ENCODE assay signal across 2 cellular contexts in genomic region chr9:137365552-137366444, GRCh38.
TF ChIP-seq lines count a peak whose summit lies in the region.

No MANE protein-coding gene starts in this region.

TF ChIP-seq in GM12891, 5 proteins besides CTCF, POLR2A, EP300 and RAD21:
- no peak for TF ChIP-seq POLR2AphosphoS5 (IDR thresholded peaks at IDR 0.05; ENCODE audit: low read depth, low read length)
- no peak for TF ChIP-seq POU2F2 (IDR thresholded peaks at IDR 0.05; ENCODE audit: low read depth, low read length)
- TF ChIP-seq TAF1 (IDR thresholded peaks at IDR 0.05; ENCODE audit: low read depth, low read length) = no peak
- no peak for TF ChIP-seq PAX5 (IDR thresholded peaks at IDR 0.05; ENCODE audit: insufficient read depth, low read length, severe bottlenecking)
- no peak for TF ChIP-seq SPI1 (IDR thresholded peaks at IDR 0.05; ENCODE audit: low read depth, low read length)

TF ChIP-seq in HepG2, 621 proteins besides CTCF, POLR2A, EP300 and RAD21:
- TF ChIP-seq IKZF1 (IDR thresholded peaks at IDR 0.05) = peak; percentile 87; the same call in 1 of the 2 replicates
- TF ChIP-seq, protein P1, sequence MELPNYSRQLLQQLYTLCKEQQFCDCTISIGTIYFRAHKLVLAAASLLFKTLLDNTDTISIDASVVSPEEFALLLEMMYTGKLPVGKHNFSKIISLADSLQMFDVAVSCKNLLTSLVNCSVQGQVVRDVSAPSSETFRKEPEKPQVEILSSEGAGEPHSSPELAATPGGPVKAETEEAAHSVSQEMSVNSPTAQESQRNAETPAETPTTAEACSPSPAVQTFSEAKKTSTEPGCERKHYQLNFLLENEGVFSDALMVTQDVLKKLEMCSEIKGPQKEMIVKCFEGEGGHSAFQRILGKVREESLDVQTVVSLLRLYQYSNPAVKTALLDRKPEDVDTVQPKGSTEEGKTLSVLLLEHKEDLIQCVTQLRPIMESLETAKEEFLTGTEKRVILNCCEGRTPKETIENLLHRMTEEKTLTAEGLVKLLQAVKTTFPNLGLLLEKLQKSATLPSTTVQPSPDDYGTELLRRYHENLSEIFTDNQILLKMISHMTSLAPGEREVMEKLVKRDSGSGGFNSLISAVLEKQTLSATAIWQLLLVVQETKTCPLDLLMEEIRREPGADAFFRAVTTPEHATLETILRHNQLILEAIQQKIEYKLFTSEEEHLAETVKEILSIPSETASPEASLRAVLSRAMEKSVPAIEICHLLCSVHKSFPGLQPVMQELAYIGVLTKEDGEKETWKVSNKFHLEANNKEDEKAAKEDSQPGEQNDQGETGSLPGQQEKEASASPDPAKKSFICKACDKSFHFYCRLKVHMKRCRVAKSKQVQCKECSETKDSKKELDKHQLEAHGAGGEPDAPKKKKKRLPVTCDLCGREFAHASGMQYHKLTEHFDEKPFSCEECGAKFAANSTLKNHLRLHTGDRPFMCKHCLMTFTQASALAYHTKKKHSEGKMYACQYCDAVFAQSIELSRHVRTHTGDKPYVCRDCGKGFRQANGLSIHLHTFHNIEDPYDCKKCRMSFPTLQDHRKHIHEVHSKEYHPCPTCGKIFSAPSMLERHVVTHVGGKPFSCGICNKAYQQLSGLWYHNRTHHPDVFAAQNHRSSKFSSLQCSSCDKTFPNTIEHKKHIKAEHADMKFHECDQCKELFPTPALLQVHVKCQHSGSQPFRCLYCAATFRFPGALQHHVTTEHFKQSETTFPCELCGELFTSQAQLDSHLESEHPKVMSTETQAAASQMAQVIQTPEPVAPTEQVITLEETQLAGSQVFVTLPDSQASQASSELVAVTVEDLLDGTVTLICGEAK (IDR thresholded peaks at IDR 0.05) = no peak
- TF ChIP-seq, protein P1 (CRISPR knock-in tag; IDR thresholded peaks at IDR 0.05) = 0 out of 2 replicates have a peak, but pooled peaks have one; percentile 61
- no peak for TF ChIP-seq ZNF496 (CRISPR knock-in tag; IDR thresholded peaks at IDR 0.05; ENCODE audit: insufficient replicate concordance)
- 0 out of 2 replicates have a peak, but pooled peaks have one; percentile 31 for TF ChIP-seq TARDBP (CRISPR knock-in tag; IDR thresholded peaks at IDR 0.05)
- no peak for TF ChIP-seq THYN1 (CRISPR knock-in tag; IDR thresholded peaks at IDR 0.05; ENCODE audit: borderline replicate concordance, low read depth)
- TF ChIP-seq MNT (IDR thresholded peaks at IDR 0.05) = peak; percentile 88
